Comparison of ENCODE assay signal across 15 cellular contexts in genomic region chr1:116411784-116412479, GRCh38. TPM values are rescaled to one million over a fixed set of nuclear protein-coding genes. Genes with fewer than 3 reads are reported as not detected.
A peak's percentile ranks its signal among the peaks of the same experiment; 100 is the strongest.
DNase-seq lines count a peak whose midpoint lies in the region; TF ChIP-seq lines count a peak whose summit lies in the region.
"Had no signal": no experiment of that assay in that cellular context is flagged by ENCODE, and none has a peak within 500 bp of the region (broad histone marks: within the 10 kb centered on the region; RNA-seq: fewer than 3 reads in every experiment).

No MANE protein-coding gene starts in this region.

- H3K9ac ChIP-seq in mesenchymal stem cell (ENCODE audit: low read length), result no peak overlapping the region
- H3K9ac ChIP-seq: BLaER1 had no signal

- H3K9me3 ChIP-seq in Caco-2 (no peaks in the 10 kb centered on the region), mesenchymal stem cell (ENCODE audit: control insufficient read depth, low read length) (no peaks in the 10 kb centered on the region)
- H3K9me3 ChIP-seq: BLaER1, vagina had no signal

- H3K79me1 ChIP-seq in mesenchymal stem cell (replicated peaks; ENCODE audit: low read length, poor library complexity, severe bottlenecking), result peaks cover 5% of the 10 kb centered on the region

- H3K23ac ChIP-seq in mesenchymal stem cell (ENCODE audit: low read length in 2 of 2), result no peak overlapping the region

- peaks cover 13% of the 10 kb centered on the region for H3K36me3 Mint-ChIP-seq in Caco-2 (ENCODE audit: insufficient read depth, unreplicated experiment)

- no TSS peak for BruUV-seq in Caco-2 (replicated peaks; lab: Mats Ljungman, UMichigan)

- no peaks in the 10 kb centered on the region for H3K36me3 ChIP-seq in Caco-2 (ENCODE audit: control insufficient read depth, insufficient read depth, low read length)
- peaks cover 16 to 24% of the 10 kb centered on the region in 2 experiments for H3K36me3 ChIP-seq in mesenchymal stem cell (ENCODE audit: control insufficient read depth in 1 of 2, insufficient read depth in 2 of 2, low read depth in 1 of 2, low read length in 2 of 2)

- no peak overlapping the region for H2BK5ac ChIP-seq in mesenchymal stem cell (ENCODE audit: low read depth, low read length, poor library complexity, severe bottlenecking)

- no peak overlapping the region for H2BK120ac ChIP-seq in mesenchymal stem cell (ENCODE audit: low read depth, low read length)

- TF ChIP-seq CTCF in Caco-2 (IDR thresholded peaks at IDR 0.05; ENCODE audit: insufficient read depth in 1 of 2, low read depth in 1 of 2, low read length in 1 of 2, severe bottlenecking in 1 of 2, unreplicated experiment in 1 of 2), result no peak
- no peak for TF ChIP-seq CTCF in epithelial cell of proximal tubule (conservative IDR thresholded peaks at IDR 0.05; ENCODE audit: low read depth, low read length)

- H3K4ac ChIP-seq in mesenchymal stem cell (ENCODE audit: low read depth in 1 of 2, low read length in 2 of 2), result no peak overlapping the region

- no peaks in the 10 kb centered on the region for H3K9me3 Mint-ChIP-seq in Caco-2 (ENCODE audit: unreplicated experiment)
- H3K9me3 Mint-ChIP-seq: activated naive CD4-positive, alpha-beta T cell treated with anti-CD3 and anti-CD28 coated beads, Interleukin-2, amount 50 U/mL, for 24 hours; stimulated activated memory B cell treated with anti-CD40 and anti-IgM and Interleukin-4, amounts not matched to agents 10 μg/mL and 1 μg/mL and 100 μg/mL, for 72 hours had no signal

- no peak overlapping the region for H2AK5ac ChIP-seq in mesenchymal stem cell (ENCODE audit: low read length, severe bottlenecking)

- H2AFZ ChIP-seq in mesenchymal stem cell (ENCODE audit: low read depth, low read length), result no peak overlapping the region

- H4K91ac ChIP-seq in mesenchymal stem cell (ENCODE audit: low read length), result no peak overlapping the region

- H3K14ac ChIP-seq in mesenchymal stem cell (ENCODE audit: low read length in 2 of 2), result no peak overlapping the region

- H3K4me1 Mint-ChIP-seq in Caco-2 (ENCODE audit: low read depth, unreplicated experiment), result no peaks in the 10 kb centered on the region

- CTCF ChIA-PET in Caco-2 (lab: Charles Lee), result interaction anchor here (1.0 to 1.3 kb wide), 2 partner anchors 73 to 273 kb away, joined by 5 to 11 read pairs; no protein-coding TSS in a partner anchor

- no peak overlapping the region for H3K4me3 Mint-ChIP-seq in Caco-2 (ENCODE audit: unreplicated experiment)
- H3K4me3 Mint-ChIP-seq: activated CD8-positive, alpha-beta memory T cell treated with anti-CD3 and anti-CD28 coated beads, Interleukin-2, amount 10 ng/mL, durations not matched to agents 7 days and 5 days; activated naive CD4-positive, alpha-beta T cell treated with anti-CD3 and anti-CD28 coated beads, Interleukin-2, amount 50 U/mL, for 24 hours; stimulated activated memory B cell treated with anti-CD40 and anti-IgM and Interleukin-4, amounts not matched to agents 10 μg/mL and 1 μg/mL and 100 μg/mL, for 72 hours had no signal

- H3K18ac ChIP-seq in mesenchymal stem cell (ENCODE audit: low read depth in 1 of 2, low read length in 2 of 2), result no peak overlapping the region

- H3K4me3 ChIP-seq in Caco-2 (ENCODE audit: low read depth, low read length) (no peak overlapping the region), epithelial cell of proximal tubule (ENCODE audit: low read depth, low read length) (no peak overlapping the region), mesenchymal stem cell (ENCODE audit: insufficient read depth in 1 of 2, low read depth in 1 of 2, low read length in 2 of 2) (no peak overlapping the region)
- H3K4me3 ChIP-seq: BLaER1, vagina had no signal

- H3K4me1 ChIP-seq in Caco-2 (peaks cover 16% of the 10 kb centered on the region), mesenchymal stem cell (ENCODE audit: control insufficient read depth, insufficient read depth, low read depth, low read length) (peaks cover 5% of the 10 kb centered on the region)

- H2BK15ac ChIP-seq in mesenchymal stem cell (ENCODE audit: low read depth, poor library complexity, severe bottlenecking), result no peak overlapping the region

- peak; percentile 60 to 67 for DNase-seq in Caco-2
- peak; percentile 27 for DNase-seq in HuH-7.5 (ENCODE audit: low spot score)
- DNase-seq in epithelial cell of proximal tubule (ENCODE audit: low read depth), result peak; percentile 66
- DNase-seq in mesenchymal stem cell, result peak; percentile 37
- DNase-seq in activated gamma-delta T cell (lab: John Stamatoyannopoulos, UW), result no peak
- DNase-seq in Ammon's horn (ENCODE audit: low spot score), result no peak
- DNase-seq in NCI-H510A treated with DMSO at 0.1 percent for 48 hours (lab: John Stamatoyannopoulos, UW), result no peak
- DNase-seq in NCI-H1092 (lab: John Stamatoyannopoulos, UW), result no peak
- DNase-seq: activated CD8-positive, alpha-beta memory T cell treated with anti-CD3 and anti-CD28 coated beads, Interleukin-2, amount 10 ng/mL, durations not matched to agents 7 days and 5 days; NCI-H2029 treated with DMSO at 0.1 percent for 48 hours; stimulated activated CD4-positive, alpha-beta T cell treated with anti-CD3 and anti-CD28 coated beads, Interleukin-4, amount 100 ng/mL, for 1 hour had no signal

- POLR2A ChIA-PET in Caco-2 (lab: Charles Lee), result interaction anchor here (1.1 kb wide), 1 partner anchor 74 kb away, joined by 3 read pairs; no protein-coding TSS in a partner anchor

- H2BK12ac ChIP-seq in mesenchymal stem cell (ENCODE audit: low read length in 2 of 2), result no peak overlapping the region

- H3K27ac ChIP-seq in mesenchymal stem cell (ENCODE audit: low read length, poor library complexity, severe bottlenecking), result no peak overlapping the region
- H3K27ac ChIP-seq: BLaER1, vagina had no signal

- no peak overlapping the region for H3K27ac Mint-ChIP-seq in Caco-2 (ENCODE audit: unreplicated experiment)
- H3K27ac Mint-ChIP-seq: activated CD8-positive, alpha-beta memory T cell treated with anti-CD3 and anti-CD28 coated beads, Interleukin-2, amount 10 ng/mL, durations not matched to agents 7 days and 5 days; activated naive CD4-positive, alpha-beta T cell treated with anti-CD3 and anti-CD28 coated beads, Interleukin-2, amount 50 U/mL, for 24 hours; stimulated activated memory B cell treated with anti-CD40 and anti-IgM and Interleukin-4, amounts not matched to agents 10 μg/mL and 1 μg/mL and 100 μg/mL, for 72 hours had no signal

- H3K27me3 ChIP-seq in Caco-2 (replicated peaks; ENCODE audit: control insufficient read depth, insufficient read depth, low read length), result no peaks in the 10 kb centered on the region
- no peaks in the 10 kb centered on the region for H3K27me3 ChIP-seq in mesenchymal stem cell (ENCODE audit: control insufficient read depth in 1 of 2, insufficient read depth in 1 of 2, low read length in 2 of 2)
- H3K27me3 ChIP-seq: BLaER1, vagina had no signal

- H4K8ac ChIP-seq in mesenchymal stem cell (ENCODE audit: low read length), result no peak overlapping the region

- intact Hi-C loops in Caco-2 (cut with micrococcal nuclease; ENCODE audit: unreplicated experiment), result loop anchor here (1.0 to 5.0 kb wide), 2 partner anchors 73 to 275 kb away; no protein-coding TSS in a partner anchor

- H3K4me2 ChIP-seq in mesenchymal stem cell (ENCODE audit: low read length, poor library complexity, severe bottlenecking), result no peak overlapping the region
- H3K4me2 ChIP-seq: BLaER1 had no signal

- H3K27me3 Mint-ChIP-seq in Caco-2 (ENCODE audit: insufficient read depth, unreplicated experiment), result no peaks in the 10 kb centered on the region
- H3K27me3 Mint-ChIP-seq: activated CD8-positive, alpha-beta memory T cell treated with anti-CD3 and anti-CD28 coated beads, Interleukin-2, amount 10 ng/mL, durations not matched to agents 7 days and 5 days; activated naive CD4-positive, alpha-beta T cell treated with anti-CD3 and anti-CD28 coated beads, Interleukin-2, amount 50 U/mL, for 24 hours; stimulated activated memory B cell treated with anti-CD40 and anti-IgM and Interleukin-4, amounts not matched to agents 10 μg/mL and 1 μg/mL and 100 μg/mL, for 72 hours had no signal

- WGBS in mesenchymal stem cell, result 82% methylated on average over 2 of the region's 2 CpGs

RNA-seq across cellular contexts. Expression of gene ATP1A1, which starts 38.9 kb away (rescaled TPM):
- 479 and 508 TPM in 2 replicates for total RNA-seq in Caco-2 (2022)
- 218 and 261 TPM in 2 replicates for total RNA-seq in epithelial cell of proximal tubule
- polyA plus RNA-seq in mesenchymal stem cell (2013, experiment 1 of 2), result 128 TPM
- 126 TPM for polyA plus RNA-seq in mesenchymal stem cell (2013, experiment 2 of 2)

Comparison
In these comparisons a context has a peak if more than half of its experiments do, and no peak if none do; other contexts are left out.
1. DNase-seq: peak in Caco-2 (2 of 2), HuH-7.5 (single experiment), epithelial cell of proximal tubule (single experiment) and mesenchymal stem cell (single experiment); none in activated gamma-delta T cell (single experiment), Ammon's horn (single experiment), NCI-H510A treated with DMSO at 0.1 percent for 48 hours (single experiment) and NCI-H1092 (single experiment).